ENCODE assay signal across 25 cellular contexts in genomic region chr12:84247931-84248330, GRCh38.
"Had no signal": no experiment of that assay in that cellular context is flagged by ENCODE, and none has a peak within 500 bp of the region (broad histone marks: within the 10 kb centered on the region; RNA-seq: fewer than 3 reads in every experiment).

No MANE protein-coding gene starts in this region.

- H3K9me3 ChIP-seq: left lung, ovary, right atrium auricular region, right lobe of liver, tibial nerve, uterus had no signal

- H3K4me2 ChIP-seq: smooth muscle cell had no signal

- ATAC-seq: left cardiac atrium; left lung; mucosa of descending colon; naive thymus-derived CD4-positive, alpha-beta T cell; natural killer cell treated with Interleukin-12 subunit alpha and Interleukin-12 subunit beta and Interleukin-15 and Interleukin-18, amount 100 ng/mL, for 72 hours; right lobe of liver; stimulated activated memory B cell treated with anti-CD40 and anti-IgM and Interleukin-4, amounts not matched to agents 10 μg/mL and 1 μg/mL and 100 μg/mL, for 72 hours; stimulated activated naive CD8-positive, alpha-beta T cell treated with anti-CD3 and anti-CD28 coated beads, Interleukin-15, amount 100 ng/mL, for 72 hours had no signal

- H3K27ac ChIP-seq: left lung, ovary, right atrium auricular region, right lobe of liver, tibial nerve, uterus had no signal

- H3K36me3 ChIP-seq: left lung, ovary, right atrium auricular region, right lobe of liver, tibial nerve had no signal

- DNase-seq: hypothalamus; immature natural killer cell; islet precursor cell; kidney glomerular epithelial cell; left cardiac atrium; left lung; midbrain; mucosa of descending colon; naive thymus-derived CD4-positive, alpha-beta T cell; ovary; right lobe of liver; stimulated activated CD4-positive, alpha-beta T cell treated with anti-CD3 and anti-CD28 coated beads, Interleukin-1b, Interleukin-23, amount 100 ng/mL, for 48 hours; stimulated activated CD4-positive, alpha-beta T cell treated with anti-CD3 and anti-CD28 coated beads, Interleukin-2, amount 100 ng/mL, for 48 hours; stimulated activated CD4-positive, alpha-beta T cell treated with anti-CD3 and anti-CD28 coated beads, Interleukin-4, amount 100 ng/mL, for 4 hours; stimulated activated CD8-positive, alpha-beta memory T cell treated with anti-CD3 and anti-CD28 coated beads, Interleukin-4, amount 100 ng/mL, for 48 hours; stimulated activated naive CD4-positive, alpha-beta T cell treated with Interleukin-2 at 50 U/mL for 16 hours; stimulated activated naive CD8-positive, alpha-beta T cell treated with anti-CD3 and anti-CD28 coated beads, Interleukin-15, amount 100 ng/mL, for 72 hours; substantia nigra; uterus had no signal

- H3K4me1 ChIP-seq: left lung, right atrium auricular region, right lobe of liver, tibial nerve, uterus had no signal

- H3K4me3 ChIP-seq: left lung, lung, mucosa of descending colon, ovary, right atrium auricular region, right lobe of liver, smooth muscle cell, tibial nerve, uterus had no signal

- H3K27me3 ChIP-seq: left lung, ovary, right atrium auricular region, right lobe of liver, tibial nerve, uterus had no signal
